In the genomic region with DNA sequence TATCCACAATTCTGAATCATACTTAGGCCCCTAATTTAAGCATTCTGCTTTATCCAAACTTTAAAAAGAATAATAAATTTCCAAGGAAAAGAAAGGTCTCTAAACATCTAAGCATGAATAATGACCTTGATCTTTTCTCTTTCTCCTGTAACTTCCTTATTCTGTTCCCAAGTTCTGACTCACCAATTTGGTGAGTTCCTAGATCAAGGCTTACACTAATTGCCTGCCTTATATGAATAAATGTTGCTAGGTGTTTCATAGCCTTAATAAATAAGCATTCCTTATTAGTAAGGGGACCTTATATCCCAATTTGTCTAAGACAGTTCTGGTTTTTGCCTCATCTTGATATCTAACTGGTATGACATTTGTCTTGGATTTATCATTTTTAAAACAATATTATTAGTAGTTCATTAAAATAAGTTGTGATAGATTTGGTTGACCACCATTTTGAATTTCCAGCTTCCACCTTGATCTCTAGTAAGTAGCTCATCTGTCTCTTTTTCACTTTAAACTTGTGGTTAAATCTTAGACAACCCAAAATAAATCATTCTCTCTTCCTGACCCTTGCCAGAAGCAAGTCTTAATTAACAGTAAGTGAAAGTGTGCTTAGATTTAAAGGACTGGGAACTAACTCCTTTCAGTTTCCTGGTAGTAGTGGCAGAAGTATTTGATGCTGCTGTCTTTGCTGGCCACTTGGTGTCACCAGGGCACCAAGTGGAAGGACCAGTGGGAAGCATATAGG, we compare ENCODE assay signal across 9 cellular contexts.
DNase-seq lines count a peak whose midpoint lies in the region; ATAC-seq and TF ChIP-seq lines count a peak whose summit lies in the region.
"Had no signal": no experiment of that assay in that cellular context is flagged by ENCODE, and none has a peak within 500 bp of the region (broad histone marks: within the 10 kb centered on the region; RNA-seq: fewer than 3 reads in every experiment).

No MANE protein-coding gene starts in this region.

- H3K4me1 ChIP-seq in colonic mucosa: no peaks in the 10 kb centered on the region

- TF ChIP-seq CTCF in LNCAP (IDR thresholded peaks at IDR 0.05): peak; percentile 79
- peak; percentile 32 for TF ChIP-seq CTCF in colonic mucosa (IDR thresholded peaks at IDR 0.05)

- no peaks in the 10 kb centered on the region for H3K27me3 ChIP-seq in colonic mucosa

- DNase-seq in EH (ENCODE audit: low read depth) (peak; percentile 52), colonic mucosa (no peak), myocyte (ENCODE audit: low read depth) (peak; percentile 21)
- no peak for DNase-seq in activated CD4-positive, alpha-beta T cell treated with anti-CD3 and anti-CD28 coated beads, Interleukin-2, amount 10 ng/mL, durations not matched to agents 24 days and 14 days
- no peak for DNase-seq in activated CD4-positive, alpha-beta T cell treated with anti-CD3 and anti-CD28 coated beads for 1 hour
- no peak for DNase-seq in activated CD4-positive, CD25-positive, alpha-beta regulatory T cell treated with anti-CD3 and anti-CD28 coated beads, Interleukin-2, amount 50 U/mL, for 72 hours
- DNase-seq: activated naive CD8-positive, alpha-beta T cell treated with anti-CD3 and anti-CD28 coated beads, Interleukin-2, amount 10 ng/mL, durations not matched to agents 7 days and 5 days had no signal

- H3K27ac ChIP-seq in colonic mucosa: peak overlapping the region; percentile 18

- H3K9ac ChIP-seq in colonic mucosa (ENCODE audit: low read depth in 2 of 2, low read length in 2 of 2): no peak overlapping the region

- H3K9me3 Mint-ChIP-seq in activated CD4-positive, alpha-beta T cell treated with anti-CD3 and anti-CD28 coated beads, Interleukin-2, amount 10 ng/mL, durations not matched to agents 24 days and 14 days: no peaks in the 10 kb centered on the region
- H3K9me3 Mint-ChIP-seq: activated naive CD8-positive, alpha-beta T cell treated with anti-CD3 and anti-CD28 coated beads, Interleukin-2, amount 10 ng/mL, durations not matched to agents 7 days and 5 days had no signal

- intact Hi-C loops in colonic mucosa (cut with DNase I): loop anchor here (5.0 kb wide), 1 partner anchor 183 kb away; no protein-coding TSS in a partner anchor
- intact Hi-C loops in activated CD4-positive, alpha-beta T cell treated with anti-CD3 and anti-CD28 coated beads, Interleukin-2, amount 10 ng/mL, durations not matched to agents 24 days and 14 days (cut with micrococcal nuclease): no loop called here

- peaks cover 15% of the 10 kb centered on the region for H3K4me1 Mint-ChIP-seq in activated CD4-positive, alpha-beta T cell treated with anti-CD3 and anti-CD28 coated beads, Interleukin-2, amount 10 ng/mL, durations not matched to agents 24 days and 14 days

- H3K27ac Mint-ChIP-seq in activated CD4-positive, alpha-beta T cell treated with anti-CD3 and anti-CD28 coated beads, Interleukin-2, amount 10 ng/mL, durations not matched to agents 24 days and 14 days: no peak overlapping the region
- H3K27ac Mint-ChIP-seq: activated naive CD8-positive, alpha-beta T cell treated with anti-CD3 and anti-CD28 coated beads, Interleukin-2, amount 10 ng/mL, durations not matched to agents 7 days and 5 days had no signal

- H3K36me3 ChIP-seq in colonic mucosa: no peaks in the 10 kb centered on the region

- H3K9me3 ChIP-seq in colonic mucosa: no peaks in the 10 kb centered on the region

- no peak overlapping the region for H3K4me3 ChIP-seq in colonic mucosa

- ATAC-seq in GM21717 (IDR thresholded peaks at IDR 0.05; ENCODE audit: unreplicated experiment): no peak

- no peaks in the 10 kb centered on the region for H3K27me3 Mint-ChIP-seq in activated CD4-positive, alpha-beta T cell treated with anti-CD3 and anti-CD28 coated beads, Interleukin-2, amount 10 ng/mL, durations not matched to agents 24 days and 14 days
- H3K27me3 Mint-ChIP-seq: activated naive CD8-positive, alpha-beta T cell treated with anti-CD3 and anti-CD28 coated beads, Interleukin-2, amount 10 ng/mL, durations not matched to agents 7 days and 5 days had no signal

- no peak overlapping the region for H3K4me3 Mint-ChIP-seq in activated CD4-positive, alpha-beta T cell treated with anti-CD3 and anti-CD28 coated beads, Interleukin-2, amount 10 ng/mL, durations not matched to agents 24 days and 14 days
- H3K4me3 Mint-ChIP-seq: activated naive CD8-positive, alpha-beta T cell treated with anti-CD3 and anti-CD28 coated beads, Interleukin-2, amount 10 ng/mL, durations not matched to agents 7 days and 5 days had no signal

- H3K36me3 Mint-ChIP-seq in activated CD4-positive, alpha-beta T cell treated with anti-CD3 and anti-CD28 coated beads, Interleukin-2, amount 10 ng/mL, durations not matched to agents 24 days and 14 days (ENCODE audit: low read depth): peaks cover 2% of the 10 kb centered on the region

Comparison
In these comparisons a context has a peak if more than half of its experiments do, and no peak if none do; other contexts are left out.
1. DNase-seq: peak in EH (single experiment) and myocyte (single experiment); none in colonic mucosa (single experiment), activated CD4-positive, alpha-beta T cell treated with anti-CD3 and anti-CD28 coated beads, Interleukin-2, amount 10 ng/mL, durations not matched to agents 24 days and 14 days (single experiment), activated CD4-positive, alpha-beta T cell treated with anti-CD3 and anti-CD28 coated beads for 1 hour (single experiment) and activated CD4-positive, CD25-positive, alpha-beta regulatory T cell treated with anti-CD3 and anti-CD28 coated beads, Interleukin-2, amount 50 U/mL, for 72 hours (single experiment).